Comparison of ENCODE assay signal across 23 cellular contexts in genomic region chr7:84642611-84643010, GRCh38.
"Had no signal": no experiment of that assay in that cellular context is flagged by ENCODE, and none has a peak within 500 bp of the region (broad histone marks: within the 10 kb centered on the region; RNA-seq: fewer than 3 reads in every experiment).

No MANE protein-coding gene starts in this region.

- DNase-seq: Kasumi-1, MM.1S, NCI-H1092 treated with DMSO at 0.1 percent for 48 hours, NCI-H1436, NCI-H187, NCI-H2029, NCI-H2081 treated with DMSO at 0.1 percent for 48 hours, NCI-H2171, NCI-H226, NCI-H446, NCI-H510A, NCI-H524 treated with DMSO at 0.1 percent for 48 hours, NCI-H69, NCI-H774, Right ventricle myocardium superior, RPMI8226, SIG-M5, T-cell had no signal

- ATAC-seq: HepG2, K562, T-cell had no signal

- H3K4me1 Mint-ChIP-seq: IgD-negative memory B cell, T-cell had no signal

- H3K4me3 ChIP-seq: K562, SJSA1 had no signal

- H3K27me3 ChIP-seq: SJSA1 had no signal

- H3K9me3 Mint-ChIP-seq: T-cell had no signal

- H3K27ac ChIP-seq: KMS-11, SJSA1 had no signal

- H3K4me3 Mint-ChIP-seq: IgD-negative memory B cell, T-cell had no signal

- H3K36me3 Mint-ChIP-seq: IgD-negative memory B cell, T-cell had no signal

- H3K4me2 ChIP-seq: KMS-11 had no signal

- H3K9me3 ChIP-seq: SJSA1 had no signal

- H3K9ac ChIP-seq: KMS-11 had no signal

- H3K27me3 Mint-ChIP-seq: IgD-negative memory B cell, T-cell had no signal
